8 cellular contexts compared by ENCODE assay signal in the genomic region with DNA sequence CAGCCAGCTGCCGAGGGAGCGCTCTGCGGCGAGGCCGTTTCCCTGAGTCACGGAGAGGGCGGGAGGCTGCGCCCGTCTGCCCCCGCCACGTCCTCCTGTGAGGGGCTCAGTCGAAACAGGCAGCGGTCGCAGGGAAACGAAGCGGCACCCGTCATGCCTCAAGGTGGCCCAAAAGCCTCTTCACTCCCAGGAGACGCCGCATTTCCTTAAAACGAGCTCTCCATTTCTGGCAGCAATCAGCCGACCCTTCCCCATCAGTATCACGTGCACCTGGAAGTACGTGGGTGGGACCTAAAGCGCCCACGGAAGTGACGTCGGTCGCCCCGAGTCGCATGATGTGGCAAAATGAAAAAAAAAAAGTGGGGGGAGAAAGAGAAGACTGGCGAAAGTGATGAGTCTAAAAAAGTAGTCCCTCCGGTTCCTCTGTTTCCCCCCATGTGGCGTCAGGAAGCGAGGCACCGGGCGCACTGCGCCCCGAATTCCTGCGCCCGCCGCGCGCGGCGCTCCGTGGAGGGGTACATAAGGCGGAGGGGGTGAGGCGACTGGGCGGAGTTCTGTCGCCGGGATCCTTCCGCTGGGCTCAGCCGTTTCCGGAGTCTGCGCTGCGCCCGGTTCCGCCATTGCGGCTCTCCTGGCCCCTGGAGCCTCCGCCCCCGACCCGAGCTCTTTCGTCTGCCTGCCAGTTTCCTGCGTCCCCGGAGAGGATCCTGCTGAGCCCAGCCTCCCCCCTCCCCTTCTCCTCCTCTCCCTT. TPM values are rescaled to one million over a fixed set of nuclear protein-coding genes. Genes with fewer than 3 reads are reported as not detected.
DNase-seq lines count a peak whose midpoint lies in the region; ATAC-seq, FAIRE-seq and TF ChIP-seq lines count a peak whose summit lies in the region.

A gene (plus strand): TSS at position 583 of the 751 bp plus-strand sequence. CDS start 237 bp downstream, outside the sequence.

- 0% methylated on average over 43 to 65 of the region's 65 CpGs for WGBS in adrenal gland, 4 donors
- 0 to 1% (median 0%) methylated on average over 57 to 65 of the region's 65 CpGs for WGBS in heart left ventricle, 4 donors

- no peaks in the 10 kb centered on the region for H3K27me3 Mint-ChIP-seq in type B pancreatic cell

- DNase-seq in GM12891 (ENCODE audit: insufficient read length, low spot score) (peak; percentile 56), NCI-H1436 treated with DMSO at 0.1 percent for 48 hours (lab: John Stamatoyannopoulos, UW) (peak; percentile 87), T-helper 1 cell (peak; percentile 87 to 98 (median 89)), adrenal gland (peak; percentile 92 to 96 (median 93)), heart left ventricle (peak; percentile 93 to 96 (median 95)), pons (ENCODE audit: low spot score) (peak; percentile 98), type B pancreatic cell (ENCODE audit: extremely low spot score, unreplicated experiment) (peak; percentile 92)

- ATAC-seq in HG02840 (IDR thresholded peaks at IDR 0.05; ENCODE audit: low FRiP score, unreplicated experiment) (peak; percentile 71), heart left ventricle (peak; percentile 91 to 95 (median 94))

- H3K27me3 ChIP-seq in adrenal gland (no peaks in the 10 kb centered on the region), heart left ventricle (no peaks in the 10 kb centered on the region)

- peak; percentile 95 for FAIRE-seq in GM12891 (lab: Jason Lieb, UNC)

- no peaks in the 10 kb centered on the region for H3K9me3 Mint-ChIP-seq in type B pancreatic cell

- H3K36me3 Mint-ChIP-seq in type B pancreatic cell = peaks cover 8% of the 10 kb centered on the region

- H3K27ac ChIP-seq in adrenal gland = peak within 1 kb of the TSS; percentile 95 to 99 (median 99)
- peak within 1 kb of the TSS; percentile 93 to 100 (median 99) for H3K27ac ChIP-seq in heart left ventricle

- TF ChIP-seq CTCF in adrenal gland (IDR thresholded peaks at IDR 0.05) = peak in 1 of 6 experiments; percentile 24
- TF ChIP-seq CTCF in heart left ventricle (IDR thresholded peaks at IDR 0.05) = no peak
- TF ChIP-seq CTCF in type B pancreatic cell (conservative IDR thresholded peaks at IDR 0.05) = no peak

- H3K27ac Mint-ChIP-seq in type B pancreatic cell = peak within 1 kb of the TSS; percentile 100

- H3K36me3 ChIP-seq in adrenal gland (replicated peaks in 1 of 2) (no peaks in the 10 kb centered on the region), heart left ventricle (peaks cover 0 to 5% (median 0%) of the 10 kb centered on the region in 9 donors)

- TF ChIP-seq POLR2A in GM12891 (IDR thresholded peaks at IDR 0.05; ENCODE audit: low read depth, low read length) = peak; percentile 95
- peak; percentile 85 to 95 for TF ChIP-seq POLR2A in adrenal gland (IDR thresholded peaks at IDR 0.05)
- peak; percentile 69 to 78 for TF ChIP-seq POLR2A in heart left ventricle (IDR thresholded peaks at IDR 0.05)

- intact Hi-C loops in adrenal gland (cut with DNase I) = no loop called here
- intact Hi-C loops in heart left ventricle (cut with DNase I) = loop anchor here in 2 of 10 donors (5.0 to 10.0 kb wide), 2 partner anchors 55 to 88 kb away; a partner anchor contains a TSS

- no peaks in the 10 kb centered on the region for H3K9me3 ChIP-seq in adrenal gland (replicated peaks in 1 of 3)
- H3K9me3 ChIP-seq in heart left ventricle = no peaks in the 10 kb centered on the region

- peak within 1 kb of the TSS; percentile 95 for H3K4me3 Mint-ChIP-seq in type B pancreatic cell

- H3K4me3 ChIP-seq in adrenal gland = peak within 1 kb of the TSS; percentile 73 to 99 (median 95)
- H3K4me3 ChIP-seq in heart left ventricle = peak within 1 kb of the TSS; percentile 68 to 97 (median 84)

- H3K4me1 ChIP-seq in adrenal gland (replicated peaks in 1 of 2) (peaks cover 31 to 44% of the 10 kb centered on the region in 2 donors), heart left ventricle (peaks cover 8 to 51% (median 42%) of the 10 kb centered on the region in 12 donors)

- H3K4me1 Mint-ChIP-seq in type B pancreatic cell (ENCODE audit: unreplicated experiment) = peaks cover 37% of the 10 kb centered on the region

TF ChIP-seq in GM12891, 5 proteins besides CTCF, POLR2A, EP300 and RAD21:
- TF ChIP-seq PAX5 (IDR thresholded peaks at IDR 0.05; ENCODE audit: insufficient read depth, low read length, severe bottlenecking) = no peak
- TF ChIP-seq TAF1 (IDR thresholded peaks at IDR 0.05; ENCODE audit: low read depth, low read length) = peak; percentile 97
- peak; percentile 87; the same call in 1 of the 2 replicates for TF ChIP-seq POU2F2 (IDR thresholded peaks at IDR 0.05; ENCODE audit: low read depth, low read length)
- TF ChIP-seq POLR2AphosphoS5 (IDR thresholded peaks at IDR 0.05; ENCODE audit: low read depth, low read length) = peak; percentile 90
- peak; percentile 5; the same call in 1 of the 2 replicates for TF ChIP-seq SPI1 (IDR thresholded peaks at IDR 0.05; ENCODE audit: low read depth, low read length)

RNA-seq across cellular contexts. Expression of the gene that starts here (rescaled TPM):
- polyA plus RNA-seq in GM12891 (2012; ENCODE audit: low read depth, missing spikeins) = 81.0 TPM
- total RNA-seq in adrenal gland = 100 to 1,000 TPM; 214 to 393 (median 289) TPM
- polyA plus RNA-seq in adrenal gland = 100 to 1,000 TPM in 1 of 3 donors, 10 to 100 TPM in 2; 40.2 to 254 (median 68.1) TPM
- 100 to 1,000 TPM; 144 to 242 (median 193) TPM for total RNA-seq in heart left ventricle
- polyA plus RNA-seq in heart left ventricle = 100 to 1,000 TPM in 1 of 2 donors, 10 to 100 TPM in 1; 49.8 to 130 TPM
- total RNA-seq in type B pancreatic cell (ENCODE audit: low replicate concordance) = 209 and 262 TPM in 2 replicates

Comparison
In these comparisons a context has a peak if more than half of its experiments do, and no peak if none do; other contexts are left out.
1. Peak in every context shown above with its lines: DNase-seq, ATAC-seq, H3K4me3 ChIP-seq and H3K27ac ChIP-seq.